In the genomic region with DNA sequence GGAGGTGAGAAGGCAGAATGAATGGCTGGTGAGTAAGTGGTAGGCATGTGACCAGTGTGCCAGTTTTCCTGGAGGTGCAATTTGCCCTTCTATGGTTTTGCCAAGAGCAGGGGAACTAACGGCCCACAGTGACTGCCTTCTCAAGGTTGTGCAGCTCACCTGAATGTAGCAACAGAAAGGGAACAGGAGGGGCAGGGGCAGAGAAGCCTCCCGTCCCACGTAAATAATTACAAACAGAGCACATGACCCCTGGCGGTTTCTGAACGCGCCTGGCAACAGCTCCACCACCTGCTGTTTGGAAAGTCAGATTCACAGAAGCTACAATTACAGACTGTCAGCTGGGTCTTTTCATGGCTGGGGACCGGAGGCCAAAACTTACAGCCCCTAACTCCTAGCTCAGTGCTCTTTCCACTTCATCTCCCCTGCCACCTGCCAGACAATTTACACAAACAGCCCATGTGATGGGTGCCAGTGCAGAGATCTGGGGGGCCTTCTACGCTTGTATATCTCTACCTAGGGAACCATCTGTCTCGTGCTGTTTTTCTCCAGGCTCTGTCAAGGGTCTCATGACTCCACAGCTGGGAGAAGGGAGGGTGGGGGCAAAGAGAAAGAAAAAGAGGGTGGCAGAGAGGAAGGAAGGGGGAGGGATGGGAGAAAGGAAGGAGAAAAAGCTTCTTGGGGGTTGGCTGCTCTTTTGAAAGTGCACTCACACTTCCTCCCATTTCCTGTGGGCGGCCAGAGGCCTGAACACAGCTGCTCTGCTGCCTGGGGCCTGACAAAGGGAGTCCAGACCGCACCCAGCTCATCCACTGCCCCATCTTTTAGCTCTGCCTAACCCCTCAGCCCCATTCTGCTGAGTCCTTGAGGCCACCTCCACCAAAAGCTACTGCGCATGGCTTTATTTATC, we compare ENCODE assay signal across 8 cellular contexts.
DNase-seq lines count a peak whose midpoint lies in the region; ATAC-seq and TF ChIP-seq lines count a peak whose summit lies in the region.

No MANE protein-coding gene starts in this region.

- ATAC-seq in GM19397 (IDR thresholded peaks at IDR 0.05; ENCODE audit: unreplicated experiment): peak; percentile 61
- peak; percentile 38 for ATAC-seq in HG03558 (IDR thresholded peaks at IDR 0.05; ENCODE audit: extremely low read depth, unreplicated experiment)
- peak; percentile 72 for ATAC-seq in foreskin keratinocyte

- no peaks in the 10 kb centered on the region for H3K9me3 ChIP-seq in OCI-LY1 (ENCODE audit: low read length)

- H3K36me3 ChIP-seq in OCI-LY1 (ENCODE audit: insufficient read depth, low read length): peaks cover 72% of the 10 kb centered on the region

- H3K4me2 ChIP-seq in OCI-LY1 (ENCODE audit: low read length): peak overlapping the region; percentile 66

- 0 out of 2 replicates have a peak, but pooled peaks cover 7% of the 10 kb centered on the region for H3F3A ChIP-seq in OCI-LY1 (ENCODE audit: insufficient read depth, low read length)

- H3K36me3 Mint-ChIP-seq in osteocyte (ENCODE audit: unreplicated experiment): peaks cover 39% of the 10 kb centered on the region

- H3K4me1 Mint-ChIP-seq in osteocyte (ENCODE audit: unreplicated experiment): peaks cover 46% of the 10 kb centered on the region

- H3K4me3 Mint-ChIP-seq in osteocyte (ENCODE audit: unreplicated experiment): peak overlapping the region; percentile 46

- no peak overlapping the region for H2AFZ ChIP-seq in OCI-LY1 (ENCODE audit: low read length)

- no peaks in the 10 kb centered on the region for H3K9me3 Mint-ChIP-seq in osteocyte (ENCODE audit: unreplicated experiment)

- peak overlapping the region; percentile 100 for H3K27ac ChIP-seq in OCI-LY1 (ENCODE audit: low read depth, low read length, poor library complexity, severe bottlenecking)
- peak overlapping the region; percentile 53 for H3K27ac ChIP-seq in foreskin keratinocyte

- H4K20me1 ChIP-seq in OCI-LY1 (ENCODE audit: insufficient read depth, low read length): no peaks in the 10 kb centered on the region

- TF ChIP-seq CTCF in OCI-LY1 (IDR thresholded peaks at IDR 0.05; ENCODE audit: low read length) (peak; percentile 42; the same call in 1 of the 2 replicates), foreskin keratinocyte (conservative IDR thresholded peaks at IDR 0.05) (peak; percentile 61), osteocyte (IDR thresholded peaks at IDR 0.05) (peak; percentile 26)

- H3K4me1 ChIP-seq in OCI-LY1 (ENCODE audit: insufficient read depth, low read length, severe bottlenecking): peaks cover 71% of the 10 kb centered on the region
- peaks cover 21% of the 10 kb centered on the region for H3K4me1 ChIP-seq in foreskin keratinocyte

- H3K9ac ChIP-seq in OCI-LY1 (ENCODE audit: low read length): peak overlapping the region; percentile 76

- H3K27me3 ChIP-seq in OCI-LY1 (ENCODE audit: insufficient read depth, low read length): no peaks in the 10 kb centered on the region
- H3K27me3 ChIP-seq in foreskin keratinocyte: no peaks in the 10 kb centered on the region

- H3K79me2 ChIP-seq in OCI-LY1 (ENCODE audit: insufficient read depth, low read length): no peaks in the 10 kb centered on the region

- H3K27ac Mint-ChIP-seq in osteocyte (ENCODE audit: unreplicated experiment): peak overlapping the region; percentile 97

- peak overlapping the region; percentile 40 for H3K4me3 ChIP-seq in OCI-LY1 (ENCODE audit: low read depth, low read length, poor library complexity, severe bottlenecking)

- H3K27me3 Mint-ChIP-seq in osteocyte (ENCODE audit: unreplicated experiment): no peaks in the 10 kb centered on the region

- peak; percentile 89 for DNase-seq in CMK (ENCODE audit: low read depth)
- DNase-seq in activated effector memory CD4-positive, alpha-beta T cell treated with anti-CD3 and anti-CD28 coated beads, Interleukin-2, amount 50 U/mL, for 16 hours: peak; percentile 82
- peak; percentile 61 to 73 for DNase-seq in foreskin keratinocyte
- DNase-seq in osteocyte (ENCODE audit: extremely low spot score, unreplicated experiment): no peak
- DNase-seq in ureter (ENCODE audit: low spot score): peak; percentile 72

- no peaks in the 10 kb centered on the region for H3K9me2 ChIP-seq in OCI-LY1 (ENCODE audit: low read depth, low read length)
